ENCODE assay signal across 32 cellular contexts in the genomic region with DNA sequence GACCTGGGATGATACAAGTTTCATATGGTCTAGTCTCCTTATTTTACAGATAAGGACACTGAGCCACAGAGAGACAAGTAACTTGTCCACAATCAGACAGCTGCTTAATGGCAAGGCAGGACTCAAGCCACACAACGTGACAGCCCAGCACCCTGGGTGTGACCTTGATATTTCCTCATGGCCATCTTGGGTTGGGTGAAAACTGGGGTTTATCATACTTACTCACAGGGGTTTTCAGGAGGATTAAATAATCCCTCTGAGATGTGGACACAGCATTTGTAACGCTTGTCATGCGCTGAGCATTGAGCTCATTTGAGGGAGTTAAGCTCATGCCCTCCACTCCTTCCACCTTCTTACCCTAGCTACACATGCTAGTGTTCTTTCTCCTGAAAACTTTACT.
"Had no signal": no experiment of that assay in that cellular context is flagged by ENCODE, and none has a peak within 500 bp of the region (broad histone marks: within the 10 kb centered on the region; RNA-seq: fewer than 3 reads in every experiment).

No MANE protein-coding gene starts in this region.

- H3K36me3 ChIP-seq: SJSA1 had no signal

- ATAC-seq: activated CD4-positive, alpha-beta T cell treated with anti-CD3 and anti-CD28 coated beads for 36 hours; activated CD8-positive, alpha-beta T cell treated with anti-CD3 and anti-CD28 coated beads, Interleukin-2, amount 10 ng/mL, durations not matched to agents 7 days and 5 days; activated naive CD8-positive, alpha-beta T cell treated with anti-CD3 and anti-CD28 coated beads, Interleukin-2, amount 50 U/mL, for 24 hours; activated T-cell treated with anti-CD3 and anti-CD28 coated beads, Interleukin-2, amount 50 U/mL, for 4 hours; WTC11 had no signal

- H3K27ac ChIP-seq: PC-9, SJSA1 had no signal

- H3K9me3 ChIP-seq: MG63, SJSA1, SK-N-SH had no signal

- H3K4me3 ChIP-seq: MG63, PC-9, SJSA1 had no signal

- H3K4me1 Mint-ChIP-seq: activated naive CD8-positive, alpha-beta T cell treated with anti-CD3 and anti-CD28 coated beads, Interleukin-2, amount 50 U/mL, for 24 hours; brain had no signal

- H3K27me3 Mint-ChIP-seq: activated naive CD8-positive, alpha-beta T cell treated with anti-CD3 and anti-CD28 coated beads, Interleukin-2, amount 50 U/mL, for 24 hours had no signal

- H3K27ac Mint-ChIP-seq: activated CD4-positive, alpha-beta T cell treated with anti-CD3 and anti-CD28 coated beads for 36 hours; activated CD8-positive, alpha-beta T cell treated with anti-CD3 and anti-CD28 coated beads, Interleukin-2, amount 10 ng/mL, durations not matched to agents 7 days and 5 days; activated naive CD8-positive, alpha-beta T cell; activated naive CD8-positive, alpha-beta T cell treated with anti-CD3 and anti-CD28 coated beads, Interleukin-2, amount 50 U/mL, for 24 hours; activated T-helper 1 cell treated with anti-CD3 and anti-CD28 coated beads, Interleukin-12 subunit alpha, Interleukin-12 subunit beta, Interleukin-2, Interleukin-4 antibody, amounts not matched to agents 30 ng/mL and 10 ng/mL and 1 ng/mL, durations not matched to agents 14 hours and 24 hours and 36 hours; brain; IgD-negative memory B cell; T-helper 1 cell treated with Interleukin-12 subunit alpha and Interleukin-12 subunit beta and Interleukin-4 antibody, amounts not matched to agents 30 μg/mL and 1 μg/mL, for 36 hours; T-helper 2 cell treated with Interferon-gamma antibody and Interleukin-4, amounts not matched to agents 5 μg/mL and 100 μg/mL, for 36 hours; WTC11 had no signal

- H3K36me3 Mint-ChIP-seq: activated naive CD4-positive, alpha-beta T cell treated with anti-CD3 and anti-CD28 coated beads, Interleukin-2, amount 10 ng/mL, durations not matched to agents 7 days and 5 days; IgD-negative memory B cell; WTC11 had no signal

- H3K27me3 ChIP-seq: MG63, SJSA1 had no signal

- H3K9me3 Mint-ChIP-seq: activated CD4-positive, alpha-beta T cell treated with anti-CD3 and anti-CD28 coated beads, Interleukin-2, amount 10 ng/mL, durations not matched to agents 7 days and 5 days; activated naive CD4-positive, alpha-beta T cell treated with anti-CD3 and anti-CD28 coated beads, Interleukin-2, amount 10 ng/mL, durations not matched to agents 7 days and 5 days; activated naive CD8-positive, alpha-beta T cell treated with anti-CD3 and anti-CD28 coated beads, Interleukin-2, amount 50 U/mL, for 24 hours; activated T-cell treated with anti-CD3 and anti-CD28 coated beads, Interleukin-2, amount 50 U/mL, for 4 hours; activated T-helper 1 cell treated with anti-CD3 and anti-CD28 coated beads, Interleukin-12 subunit alpha, Interleukin-12 subunit beta, Interleukin-2, Interleukin-4 antibody, amounts not matched to agents 30 ng/mL and 10 ng/mL and 1 ng/mL, durations not matched to agents 14 hours and 24 hours and 36 hours; IgD-negative memory B cell; T-helper 1 cell treated with Interleukin-12 subunit alpha and Interleukin-12 subunit beta and Interleukin-4 antibody, amounts not matched to agents 30 μg/mL and 1 μg/mL, for 36 hours; T-helper 2 cell treated with Interferon-gamma antibody and Interleukin-4, amounts not matched to agents 5 μg/mL and 100 μg/mL, for 36 hours; WTC11 had no signal

- DNase-seq: activated CD4-positive, alpha-beta T cell treated with anti-CD3 and anti-CD28 coated beads for 36 hours; activated CD4-positive, alpha-beta T cell treated with anti-CD3 and anti-CD28 coated beads, Interleukin-2, amount 10 ng/mL, durations not matched to agents 7 days and 5 days; activated CD4-positive, alpha-beta T cell treated with anti-CD3 and anti-CD28 coated beads, Interleukin-2, amount 50 U/mL, for 48 hours; activated CD8-positive, alpha-beta T cell treated with anti-CD3 and anti-CD28 coated beads, Interleukin-2, amount 10 ng/mL, durations not matched to agents 7 days and 5 days; activated effector memory CD4-positive, alpha-beta T cell treated with Interleukin-2 at 50 U/mL for 16 hours; activated naive CD4-positive, alpha-beta T cell treated with anti-CD3 and anti-CD28 coated beads, Interleukin-2, amount 10 ng/mL, durations not matched to agents 7 days and 5 days; activated naive CD8-positive, alpha-beta T cell treated with anti-CD3 and anti-CD28 coated beads, Interleukin-2, amount 50 U/mL, for 24 hours; activated T-cell treated with anti-CD3 and anti-CD28 coated beads, Interleukin-2, amount 50 U/mL, for 4 hours; anterior cingulate cortex; Karpas-422; KBM-7; MG63; NCI-H1092; NCI-H146; NCI-H187; NCI-H2029 treated with DMSO at 0.1 percent for 48 hours; NCI-H2107; NCI-H2171; NCI-H510A; NCI-H526; NCI-H748 treated with DMSO at 0.1 percent for 48 hours; PC-9; SHP77; SK-N-SH had no signal

- H3K4me3 Mint-ChIP-seq: activated CD4-positive, alpha-beta T cell treated with anti-CD3 and anti-CD28 coated beads for 36 hours; activated CD4-positive, alpha-beta T cell treated with anti-CD3 and anti-CD28 coated beads, Interleukin-2, amount 10 ng/mL, durations not matched to agents 7 days and 5 days; activated CD8-positive, alpha-beta T cell treated with anti-CD3 and anti-CD28 coated beads, Interleukin-2, amount 10 ng/mL, durations not matched to agents 7 days and 5 days; activated naive CD4-positive, alpha-beta T cell treated with anti-CD3 and anti-CD28 coated beads, Interleukin-2, amount 10 ng/mL, durations not matched to agents 7 days and 5 days; activated naive CD8-positive, alpha-beta T cell; activated naive CD8-positive, alpha-beta T cell treated with anti-CD3 and anti-CD28 coated beads, Interleukin-2, amount 50 U/mL, for 24 hours; activated T-cell treated with anti-CD3 and anti-CD28 coated beads, Interleukin-2, amount 50 U/mL, for 4 hours; activated T-helper 1 cell treated with anti-CD3 and anti-CD28 coated beads, Interleukin-12 subunit alpha, Interleukin-12 subunit beta, Interleukin-2, Interleukin-4 antibody, amounts not matched to agents 30 ng/mL and 10 ng/mL and 1 ng/mL, durations not matched to agents 14 hours and 24 hours and 36 hours; brain; IgD-negative memory B cell; T-helper 1 cell treated with Interleukin-12 subunit alpha and Interleukin-12 subunit beta and Interleukin-4 antibody, amounts not matched to agents 30 μg/mL and 1 μg/mL, for 36 hours; WTC11 had no signal
